In genomic region chr11:80727315-80727714, GRCh38 we compare ENCODE assay signal across 9 cellular contexts.
A peak's percentile ranks its signal among the peaks of the same experiment; 100 is the strongest.
DNase-seq lines count a peak whose midpoint lies in the region; ATAC-seq and TF ChIP-seq lines count a peak whose summit lies in the region.
"Had no signal": no experiment of that assay in that cellular context is flagged by ENCODE, and none has a peak within 500 bp of the region (broad histone marks: within the 10 kb centered on the region; RNA-seq: fewer than 3 reads in every experiment).

No MANE protein-coding gene starts in this region.

- peak overlapping the region; percentile 14 for H3K4me3 ChIP-seq in Loucy (ENCODE audit: low read length, poor library complexity, severe bottlenecking)
- H3K4me3 ChIP-seq in fibroblast of pulmonary artery (replicated peaks; ENCODE audit: low read depth, low read length), result no peak overlapping the region

- H3K36me3 Mint-ChIP-seq in activated CD4-positive, alpha-beta memory T cell treated with anti-CD3 and anti-CD28 coated beads, Interleukin-2, amount 10 ng/mL, durations not matched to agents 7 days and 5 days (ENCODE audit: low read depth), result no peaks in the 10 kb centered on the region
- H3K36me3 Mint-ChIP-seq in activated T-helper 17 cell treated with anti-CD3 and anti-CD28 coated beads, Interleukin-2, amount 50 U/mL, for 72 hours (ENCODE audit: low read depth), result no peaks in the 10 kb centered on the region

- DNase-seq in fibroblast of pulmonary artery (ENCODE audit: low read depth) (peak; percentile 29), NCI-H2196 (lab: John Stamatoyannopoulos, UW; ENCODE audit: unreplicated experiment) (no peak), AG08396 (ENCODE audit: low spot score) (no peak)
- no peak for DNase-seq in activated CD4-positive, alpha-beta memory T cell treated with anti-CD3 and anti-CD28 coated beads, Interleukin-2, amount 10 ng/mL, durations not matched to agents 7 days and 5 days

- H3K9me2 ChIP-seq in Loucy (replicated peaks; ENCODE audit: low read depth, low read length), result no peaks in the 10 kb centered on the region

- no peaks in the 10 kb centered on the region for H3K9me3 Mint-ChIP-seq in activated CD4-positive, alpha-beta memory T cell treated with anti-CD3 and anti-CD28 coated beads, Interleukin-2, amount 10 ng/mL, durations not matched to agents 7 days and 5 days
- H3K9me3 Mint-ChIP-seq in activated T-helper 17 cell treated with anti-CD3 and anti-CD28 coated beads, Interleukin-2, amount 50 U/mL, for 72 hours, result peaks cover 16% of the 10 kb centered on the region
- H3K9me3 Mint-ChIP-seq: dendritic cell treated with granulocyte-macrophage colony-stimulating factor and Interleukin-4, amounts not matched to agents 40 ng/mL and 50 ng/mL, for 4 days had no signal

- no peaks in the 10 kb centered on the region for H3K9me3 ChIP-seq in Loucy (ENCODE audit: insufficient read depth, low read depth, low read length)

- H3K4me2 ChIP-seq in Loucy (ENCODE audit: low read depth, low read length, poor library complexity, severe bottlenecking), result no peak overlapping the region

- POLR2A ChIA-PET in activated CD4-positive, alpha-beta memory T cell treated with anti-CD3 and anti-CD28 coated beads, Interleukin-2, amount 10 ng/mL, durations not matched to agents 7 days and 5 days (lab: Charles Lee), result no interaction called here

- H3K4me1 Mint-ChIP-seq in activated CD4-positive, alpha-beta memory T cell treated with anti-CD3 and anti-CD28 coated beads, Interleukin-2, amount 10 ng/mL, durations not matched to agents 7 days and 5 days, result no peaks in the 10 kb centered on the region
- H3K4me1 Mint-ChIP-seq in activated T-helper 17 cell treated with anti-CD3 and anti-CD28 coated beads, Interleukin-2, amount 50 U/mL, for 72 hours, result no peaks in the 10 kb centered on the region

- CTCF ChIA-PET in activated CD4-positive, alpha-beta memory T cell treated with anti-CD3 and anti-CD28 coated beads, Interleukin-2, amount 10 ng/mL, durations not matched to agents 7 days and 5 days (lab: Charles Lee), result no interaction called here

- no peaks in the 10 kb centered on the region for H3K79me2 ChIP-seq in Loucy (ENCODE audit: insufficient read depth, low read length)

- H2AFZ ChIP-seq in Loucy (ENCODE audit: low read length), result no peak overlapping the region

- no peaks in the 10 kb centered on the region for H3K4me1 ChIP-seq in Loucy (ENCODE audit: insufficient read depth, low read length, poor library complexity, severe bottlenecking)

- ATAC-seq in GM18498 (IDR thresholded peaks at IDR 0.05; ENCODE audit: unreplicated experiment), result peak; percentile 92
- peak; percentile 87 for ATAC-seq in GM21723 (IDR thresholded peaks at IDR 0.05; ENCODE audit: unreplicated experiment)
- no peak for ATAC-seq in activated T-helper 17 cell treated with anti-CD3 and anti-CD28 coated beads, Interleukin-2, amount 50 U/mL, for 72 hours (replicated peaks)

- TF ChIP-seq CTCF in Loucy (conservative IDR thresholded peaks at IDR 0.05; ENCODE audit: low read length) (no peak), fibroblast of pulmonary artery (IDR thresholded peaks at IDR 0.05; ENCODE audit: low read length, missing control alignments) (peak; percentile 40)

- H3K36me3 ChIP-seq in Loucy (ENCODE audit: insufficient read depth, low read length), result no peaks in the 10 kb centered on the region

- no peaks in the 10 kb centered on the region for H4K20me1 ChIP-seq in Loucy (ENCODE audit: insufficient read depth, low read length, poor library complexity, severe bottlenecking)

- no peak overlapping the region for H3K4me3 Mint-ChIP-seq in activated CD4-positive, alpha-beta memory T cell treated with anti-CD3 and anti-CD28 coated beads, Interleukin-2, amount 10 ng/mL, durations not matched to agents 7 days and 5 days
- no peak overlapping the region for H3K4me3 Mint-ChIP-seq in activated T-helper 17 cell treated with anti-CD3 and anti-CD28 coated beads, Interleukin-2, amount 50 U/mL, for 72 hours
- H3K4me3 Mint-ChIP-seq: dendritic cell treated with granulocyte-macrophage colony-stimulating factor and Interleukin-4, amounts not matched to agents 40 ng/mL and 50 ng/mL, for 4 days had no signal

- H3K27me3 ChIP-seq in Loucy (ENCODE audit: insufficient read depth, low read length, poor library complexity, severe bottlenecking), result no peaks in the 10 kb centered on the region

- no peak overlapping the region for H3K9ac ChIP-seq in Loucy (ENCODE audit: low read depth, low read length, poor library complexity, severe bottlenecking)

- H3K27me3 Mint-ChIP-seq in activated CD4-positive, alpha-beta memory T cell treated with anti-CD3 and anti-CD28 coated beads, Interleukin-2, amount 10 ng/mL, durations not matched to agents 7 days and 5 days, result no peaks in the 10 kb centered on the region
- H3K27me3 Mint-ChIP-seq in activated T-helper 17 cell treated with anti-CD3 and anti-CD28 coated beads, Interleukin-2, amount 50 U/mL, for 72 hours, result no peaks in the 10 kb centered on the region
- H3K27me3 Mint-ChIP-seq: dendritic cell treated with granulocyte-macrophage colony-stimulating factor and Interleukin-4, amounts not matched to agents 40 ng/mL and 50 ng/mL, for 4 days had no signal

- no peak overlapping the region for H3K27ac Mint-ChIP-seq in activated CD4-positive, alpha-beta memory T cell treated with anti-CD3 and anti-CD28 coated beads, Interleukin-2, amount 10 ng/mL, durations not matched to agents 7 days and 5 days
- H3K27ac Mint-ChIP-seq in activated T-helper 17 cell treated with anti-CD3 and anti-CD28 coated beads, Interleukin-2, amount 50 U/mL, for 72 hours, result no peak overlapping the region
- H3K27ac Mint-ChIP-seq: dendritic cell treated with granulocyte-macrophage colony-stimulating factor and Interleukin-4, amounts not matched to agents 40 ng/mL and 50 ng/mL, for 4 days had no signal

- H3F3A ChIP-seq in Loucy (ENCODE audit: low read depth), result no peaks in the 10 kb centered on the region
